Comparison of ENCODE assay signal across 37 cellular contexts in the genomic region with DNA sequence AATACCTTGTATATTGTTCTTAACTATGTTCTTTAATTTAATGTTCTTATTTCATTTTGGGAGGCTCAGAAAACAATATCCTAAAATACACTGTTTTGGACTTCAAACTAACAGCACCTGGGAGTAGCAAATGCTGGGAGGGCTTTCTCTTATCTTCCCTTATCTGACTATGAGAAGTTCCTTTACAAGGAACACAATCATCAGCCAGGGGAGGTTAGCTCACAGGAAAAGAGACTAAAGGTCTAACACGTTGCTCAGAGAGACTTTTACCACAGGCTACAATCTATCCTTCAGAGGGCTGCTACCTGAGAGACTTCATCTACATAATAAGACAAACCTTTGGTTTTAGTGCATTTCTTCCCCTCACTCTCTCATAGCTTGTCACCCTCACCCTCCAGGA. TPM values are rescaled to one million over a fixed set of nuclear protein-coding genes. Genes with fewer than 3 reads are reported as not detected.
"Had no signal": no experiment of that assay in that cellular context is flagged by ENCODE, and none has a peak within 500 bp of the region (broad histone marks: within the 10 kb centered on the region; RNA-seq: fewer than 3 reads in every experiment).

No MANE protein-coding gene starts in this region.

- H3K4me3 ChIP-seq: ascending aorta, body of pancreas, breast epithelium, SJCRH30, SK-N-MC had no signal

- H3K4me1 ChIP-seq: breast epithelium, SJCRH30 had no signal

- H3K9me3 ChIP-seq: ascending aorta, body of pancreas, breast epithelium, SJCRH30 had no signal

- DNase-seq: activated CD4-positive, alpha-beta T cell treated with anti-CD3 and anti-CD28 coated beads for 36 hours; activated CD4-positive, alpha-beta T cell treated with anti-CD3 and anti-CD28 coated beads, Interleukin-2, amount 10 ng/mL, durations not matched to agents 7 days and 5 days; activated CD4-positive, alpha-beta T cell treated with anti-CD3 and anti-CD28 coated beads, Interleukin-2, amount 50 U/mL, for 48 hours; activated CD8-positive, alpha-beta T cell treated with anti-CD3 and anti-CD28 coated beads, Interleukin-2, amount 10 ng/mL, durations not matched to agents 7 days and 5 days; activated gamma-delta T cell; activated naive CD4-positive, alpha-beta T cell treated with Interleukin-2 at 50 U/mL for 16 hours; activated naive CD8-positive, alpha-beta T cell treated with anti-CD3 and anti-CD28 coated beads, Interleukin-2, amount 10 ng/mL, durations not matched to agents 7 days and 5 days; activated T-cell treated with anti-CD3 and anti-CD28 coated beads, Interleukin-2, amount 50 U/mL, for 24 hours; amygdala; body of pancreas; MM.1S; MV-4-11; NCI-H1092; NCI-H1436 treated with DMSO at 0.1 percent for 48 hours; NCI-H187; NCI-H2029 treated with DMSO at 0.1 percent for 48 hours; NCI-H2107; NCI-H2171; NCI-H446; NCI-H510A treated with DMSO at 0.1 percent for 48 hours; NCI-H69; SHP77; SJCRH30; T1000 had no signal

- H3K36me3 ChIP-seq: ascending aorta, breast epithelium, SJCRH30 had no signal

- H3K27ac ChIP-seq: ascending aorta, breast epithelium, SJCRH30, SK-N-MC had no signal

- H3K27me3 ChIP-seq: ascending aorta, body of pancreas, breast epithelium, SJCRH30 had no signal

- ATAC-seq: activated CD4-positive, alpha-beta T cell treated with anti-CD3 and anti-CD28 coated beads for 36 hours; activated CD4-positive, CD25-positive, alpha-beta regulatory T cell treated with anti-CD3 and anti-CD28 coated beads, Interleukin-2, amount 50 U/mL, for 24 hours; activated CD8-positive, alpha-beta T cell treated with anti-CD3 and anti-CD28 coated beads, Interleukin-2, amount 10 ng/mL, durations not matched to agents 7 days and 5 days; body of pancreas; Panc1; WTC11 had no signal

RNA-seq across cellular contexts. Expression of a gene that starts 35.7 kb away (rescaled TPM):
- total RNA-seq: activated CD4-positive, alpha-beta T cell treated with anti-CD3 and anti-CD28 coated beads for 36 hours; activated CD4-positive, alpha-beta T cell treated with anti-CD3 and anti-CD28 coated beads, Interleukin-2, amount 10 ng/mL, durations not matched to agents 7 days and 5 days; activated CD8-positive, alpha-beta T cell treated with anti-CD3 and anti-CD28 coated beads, Interleukin-2, amount 10 ng/mL, durations not matched to agents 7 days and 5 days; activated naive CD8-positive, alpha-beta T cell treated with anti-CD3 and anti-CD28 coated beads, Interleukin-2, amount 10 ng/mL, durations not matched to agents 7 days and 5 days; activated T-helper 2 cell treated with anti-CD3 and anti-CD28 coated beads, Interferon-gamma antibody, Interleukin-2, Interleukin-4, amounts not matched to agents 10 μg/mL and 5 μg/mL and 100 μg/mL, durations not matched to agents 14 hours and 24 hours and 36 hours; ascending aorta; body of pancreas; breast epithelium; cardiac septum; LHCN-M2; RPMI7951; SJCRH30; T-helper 1 cell treated with Interleukin-12 subunit alpha and Interleukin-12 subunit beta and Interleukin-4 antibody, amounts not matched to agents 30 ng/mL and 1 ng/mL, for 36 hours; T-helper 2 cell treated with Interferon-gamma antibody and Interleukin-4, amounts not matched to agents 100 ng/mL and 5 ng/mL, for 36 hours; WTC11 had no signal
- polyA plus RNA-seq: adipose tissue had no signal
